8 cellular contexts compared by ENCODE assay signal in genomic region chr19:53394974-53395839, GRCh38. TPM values are rescaled to one million over a fixed set of nuclear protein-coding genes. Genes with fewer than 3 reads are reported as not detected.
A peak's percentile ranks its signal among the peaks of the same experiment; 100 is the strongest.
DNase-seq lines count a peak whose midpoint lies in the region; ATAC-seq and TF ChIP-seq lines count a peak whose summit lies in the region.

Gene ZNF765, plus strand, starts transcription at chr19:53395149. Its CDS starts 2,867 bp downstream, at chr19:53398016.

- DNase-seq in DMS79 (lab: John Stamatoyannopoulos, UW): peak; percentile 75
- peak; percentile 69 for DNase-seq in Panc1 (ENCODE audit: low read depth, low spot score)
- DNase-seq in activated T-helper 1 cell treated with Interleukin-2 at 50 U/mL for 16 hours (ENCODE audit: low read depth): peak; percentile 95
- peak; percentile 90 to 91 for DNase-seq in fibroblast of lung (ENCODE audit: low read depth in 2 of 2)
- peak; percentile 92 to 99 (median 97) for DNase-seq in naive thymus-derived CD4-positive, alpha-beta T cell

- peaks cover 0 to 40% (median 17%) of the 10 kb centered on the region in 11 donors for H3K9me3 Mint-ChIP-seq in naive thymus-derived CD4-positive, alpha-beta T cell
- H3K9me3 Mint-ChIP-seq in stimulated activated memory B cell treated with anti-CD40 and anti-IgM and Interleukin-4, amounts not matched to agents 10 μg/mL and 1 μg/mL and 100 μg/mL, for 72 hours: peaks cover 2% of the 10 kb centered on the region

- H3K4me3 Mint-ChIP-seq in naive thymus-derived CD4-positive, alpha-beta T cell: peak within 1 kb of the TSS; percentile 88 to 97 (median 93)
- peak within 1 kb of the TSS; percentile 89 for H3K4me3 Mint-ChIP-seq in stimulated activated memory B cell treated with anti-CD40 and anti-IgM and Interleukin-4, amounts not matched to agents 10 μg/mL and 1 μg/mL and 100 μg/mL, for 72 hours

- H3K27ac ChIP-seq in KOPT-K1 (ENCODE audit: low read depth, low read length, poor library complexity, severe bottlenecking) (peak within 1 kb of the TSS; percentile 77), Panc1 (ENCODE audit: low read length) (peak within 1 kb of the TSS; percentile 91), fibroblast of lung (ENCODE audit: insufficient read depth, low read length) (peak within 1 kb of the TSS; percentile 81)
- peak within 1 kb of the TSS; percentile 82 for H3K27ac ChIP-seq in naive thymus-derived CD4-positive, alpha-beta T cell (ENCODE audit: low read depth, low read length)

- intact Hi-C loops in Panc1 (cut with micrococcal nuclease; ENCODE audit: unreplicated experiment): no loop called here
- intact Hi-C loops in naive thymus-derived CD4-positive, alpha-beta T cell (cut with micrococcal nuclease): loop anchor here (1.0 to 5.0 kb wide), 15 partner anchors 30 to 1255 kb away; partner anchors contain the start of genes ZNF160 (in 2 of the 2), ZNF525 (in 2 of the 2), ZNF761 (in 2 of the 2) and ZNF816 (in 2 of the 2)

- CTCF ChIA-PET in Panc1 (lab: Charles Lee): interaction anchor here (0.5 to 1.2 kb wide), 4 partner anchors 19 to 189 kb away, joined by 3 to 8 read pairs (median 4); no protein-coding TSS in a partner anchor
- CTCF ChIA-PET in naive thymus-derived CD4-positive, alpha-beta T cell (lab: Charles Lee): interaction anchor here (0.6 to 0.7 kb wide), 2 partner anchors 30 to 64 kb away, joined by 3 read pairs; no protein-coding TSS in a partner anchor

- peak within 1 kb of the TSS; percentile 89 to 97 (median 94) for H3K27ac Mint-ChIP-seq in naive thymus-derived CD4-positive, alpha-beta T cell
- peak within 1 kb of the TSS; percentile 90 for H3K27ac Mint-ChIP-seq in stimulated activated memory B cell treated with anti-CD40 and anti-IgM and Interleukin-4, amounts not matched to agents 10 μg/mL and 1 μg/mL and 100 μg/mL, for 72 hours

- H3K79me2 ChIP-seq in fibroblast of lung (ENCODE audit: control insufficient read depth, insufficient read depth, low read length): no peaks in the 10 kb centered on the region

- H4K20me1 ChIP-seq in fibroblast of lung (ENCODE audit: control insufficient read depth, extremely low read depth, insufficient read depth, low read length): no peaks in the 10 kb centered on the region

- H3K27me3 ChIP-seq in Panc1 (ENCODE audit: control insufficient read depth, insufficient read depth, low read length): no peaks in the 10 kb centered on the region
- H3K27me3 ChIP-seq in fibroblast of lung (ENCODE audit: control insufficient read depth, insufficient read depth, low read length): no peaks in the 10 kb centered on the region
- H3K27me3 ChIP-seq in naive thymus-derived CD4-positive, alpha-beta T cell (ENCODE audit: control insufficient read depth in 2 of 2, insufficient read depth in 2 of 2, low read length in 2 of 2): no peaks in the 10 kb centered on the region

- peaks cover 13 to 40% (median 31%) of the 10 kb centered on the region in 7 donors for H3K4me1 Mint-ChIP-seq in naive thymus-derived CD4-positive, alpha-beta T cell
- peaks cover 22% of the 10 kb centered on the region for H3K4me1 Mint-ChIP-seq in stimulated activated memory B cell treated with anti-CD40 and anti-IgM and Interleukin-4, amounts not matched to agents 10 μg/mL and 1 μg/mL and 100 μg/mL, for 72 hours

- in situ Hi-C loops in Panc1 (cut with HindIII; ENCODE audit: low pct_unique_long_range_greater_than_20kb, low sequenced_read_pairs): no loop called here

- H3K4me3 ChIP-seq in Panc1 (ENCODE audit: low read depth in 2 of 2, low read length in 2 of 2) (peak within 1 kb of the TSS; percentile 86 to 88), fibroblast of lung (replicated peaks in 1 of 4; ENCODE audit: control extremely low read depth in 1 of 4, insufficient read depth in 1 of 4, low read depth in 3 of 4, low read length in 4 of 4) (peak within 1 kb of the TSS; percentile 81 to 94 (median 86))
- H3K4me3 ChIP-seq in naive thymus-derived CD4-positive, alpha-beta T cell (ENCODE audit: low read length): peak within 1 kb of the TSS; percentile 97

- H3K9ac ChIP-seq in fibroblast of lung (ENCODE audit: insufficient read depth, low read length): peak within 1 kb of the TSS; percentile 69

- POLR2A ChIA-PET in Panc1 (lab: Charles Lee): no interaction called here
- POLR2A ChIA-PET in naive thymus-derived CD4-positive, alpha-beta T cell (lab: Charles Lee): interaction anchor here (0.6 to 1.1 kb wide), 4 partner anchors 21 to 432 kb away, joined by 3 read pairs; no protein-coding TSS in a partner anchor

- peak; percentile 78; the same call in 1 of the 2 replicates for TF ChIP-seq CTCF in Panc1 (IDR thresholded peaks at IDR 0.05)
- peak; percentile 25 to 43 for TF ChIP-seq CTCF in fibroblast of lung (conservative IDR thresholded peaks at IDR 0.05 in 1 of 2, IDR thresholded peaks at IDR 0.05 in 1 of 2; ENCODE audit: low read depth in 1 of 2, low read length in 2 of 2)

- H2AFZ ChIP-seq in fibroblast of lung (ENCODE audit: low read length): peak within 1 kb of the TSS; percentile 85

- H3K36me3 ChIP-seq in KOPT-K1 (ENCODE audit: insufficient read depth, low read length): peaks cover 19% of the 10 kb centered on the region
- peaks cover 3% of the 10 kb centered on the region; the same call in 1 of the 2 replicates for H3K36me3 ChIP-seq in Panc1 (ENCODE audit: control insufficient read depth, insufficient read depth, low read length)
- H3K36me3 ChIP-seq in fibroblast of lung (ENCODE audit: control insufficient read depth, insufficient read depth, low read length): peaks cover 3% of the 10 kb centered on the region
- peaks cover 0 to 15% (median 4%) of the 10 kb centered on the region in 3 experiments for H3K36me3 ChIP-seq in naive thymus-derived CD4-positive, alpha-beta T cell (ENCODE audit: control insufficient read depth in 2 of 3, insufficient read depth in 3 of 3, low read length in 3 of 3)

- peak; percentile 82 for ATAC-seq in GM21717 (IDR thresholded peaks at IDR 0.05; ENCODE audit: unreplicated experiment)
- ATAC-seq in Panc1: peak; percentile 98
- peak; percentile 100 for ATAC-seq in naive thymus-derived CD4-positive, alpha-beta T cell
- ATAC-seq in stimulated activated memory B cell treated with anti-CD40 and anti-IgM and Interleukin-4, amounts not matched to agents 10 μg/mL and 1 μg/mL and 100 μg/mL, for 72 hours: peak; percentile 99

- H3K4me2 ChIP-seq in fibroblast of lung (ENCODE audit: extremely low read depth, insufficient read depth, low read length): peak within 1 kb of the TSS; percentile 93

- H3K36me3 Mint-ChIP-seq in naive thymus-derived CD4-positive, alpha-beta T cell: peaks cover 7 to 42% (median 25%) of the 10 kb centered on the region in 5 donors
- peaks cover 22% of the 10 kb centered on the region for H3K36me3 Mint-ChIP-seq in stimulated activated memory B cell treated with anti-CD40 and anti-IgM and Interleukin-4, amounts not matched to agents 10 μg/mL and 1 μg/mL and 100 μg/mL, for 72 hours

- no TSS peak for BruUV-seq in Panc1 (replicated peaks; lab: Mats Ljungman, UMichigan)

- H3K9me3 ChIP-seq in KOPT-K1 (ENCODE audit: insufficient read depth, low read length, poor library complexity, severe bottlenecking): peaks cover 19% of the 10 kb centered on the region
- peaks cover 5% of the 10 kb centered on the region; the same call in 1 of the 2 replicates for H3K9me3 ChIP-seq in Panc1 (ENCODE audit: control insufficient read depth, insufficient read depth, low read depth, low read length)
- no peaks in the 10 kb centered on the region for H3K9me3 ChIP-seq in fibroblast of lung (ENCODE audit: control insufficient read depth, insufficient read depth, low read depth, low read length)
- H3K9me3 ChIP-seq in naive thymus-derived CD4-positive, alpha-beta T cell (ENCODE audit: control insufficient read depth in 2 of 3, low read length in 3 of 3): peaks cover 0 to 17% (median 0%) of the 10 kb centered on the region in 3 experiments

- H3K27me3 Mint-ChIP-seq in naive thymus-derived CD4-positive, alpha-beta T cell: no peaks in the 10 kb centered on the region
- no peaks in the 10 kb centered on the region for H3K27me3 Mint-ChIP-seq in stimulated activated memory B cell treated with anti-CD40 and anti-IgM and Interleukin-4, amounts not matched to agents 10 μg/mL and 1 μg/mL and 100 μg/mL, for 72 hours

- peaks cover 3% of the 10 kb centered on the region; the same call in 1 of the 2 replicates for H3K4me1 ChIP-seq in Panc1 (ENCODE audit: control insufficient read depth, insufficient read depth, low read length)
- H3K4me1 ChIP-seq in fibroblast of lung (ENCODE audit: control insufficient read depth, extremely low read depth, insufficient read depth, low read length): no peaks in the 10 kb centered on the region
- H3K4me1 ChIP-seq in naive thymus-derived CD4-positive, alpha-beta T cell (ENCODE audit: control insufficient read depth in 2 of 2, insufficient read depth in 2 of 2, low read length in 2 of 2): peaks cover 5 to 8% of the 10 kb centered on the region in 2 donors

RNA-seq across cellular contexts. Expression of gene ZNF765, which starts in this region (rescaled TPM):
- total RNA-seq in Panc1 (2021; ENCODE audit: unreplicated experiment) (15.3 TPM), fibroblast of lung (13.1 and 14.7 TPM in 2 replicates)
- polyA plus RNA-seq in Panc1 (2012; ENCODE audit: insufficient read length): 5.5 TPM
- polyA plus RNA-seq in fibroblast of lung: 3.7 and 5.3 TPM in 2 replicates
- polyA plus RNA-seq in fibroblast of lung (2012): 3.8 and 4.0 TPM in 2 replicates
- polyA minus RNA-seq in fibroblast of lung (ENCODE audit: low replicate concordance): 3.7 and 5.4 TPM in 2 replicates
- 10 to 100 TPM in 3 of 5 experiments, 1 to 10 TPM in 2; 5.1 to 19.5 (median 11.4) TPM for total RNA-seq in naive thymus-derived CD4-positive, alpha-beta T cell
- 10 to 100 TPM in 1 of 2 donors, 1 to 10 TPM in 1; 6.9 to 13.1 TPM for polyA plus RNA-seq in naive thymus-derived CD4-positive, alpha-beta T cell

Comparison
In these comparisons a context has a peak if more than half of its experiments do, and no peak if none do; other contexts are left out.
1. Peak in every context shown above with its lines: DNase-seq, ATAC-seq, H3K4me3 ChIP-seq and H3K27ac ChIP-seq.